Comparison of ENCODE assay signal across 7 cellular contexts in the genomic region with DNA sequence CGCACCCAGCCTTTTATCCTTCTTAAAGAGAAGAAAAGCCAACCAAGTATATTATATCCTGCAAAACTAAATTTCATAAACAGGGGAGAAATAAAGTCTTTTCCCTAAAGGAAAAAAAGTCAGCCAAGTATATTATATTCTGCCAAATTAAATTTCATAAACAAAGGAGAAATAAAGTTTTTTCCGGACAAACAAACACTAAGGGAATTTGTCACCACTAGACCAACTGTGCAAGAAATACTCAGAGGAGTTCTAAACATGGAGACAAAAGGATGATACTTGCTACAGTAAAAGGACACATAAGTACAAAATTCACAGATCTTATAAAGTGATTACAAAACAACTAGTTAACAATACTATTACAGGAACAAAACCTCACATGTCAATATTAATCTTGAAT.
"Had no signal": no experiment of that assay in that cellular context is flagged by ENCODE, and none has a peak within 500 bp of the region (broad histone marks: within the 10 kb centered on the region; RNA-seq: fewer than 3 reads in every experiment).

No MANE protein-coding gene starts in this region.

- H3K4me3 ChIP-seq: GM23338, K562 had no signal

- H3K4me1 Mint-ChIP-seq: GM23338, H9 had no signal

- H3K4me3 Mint-ChIP-seq: GM23338, H9, HFFc6 had no signal

- DNase-seq: H9, HCEC 1CT, HFFc6, IMR-90 had no signal

- H3K27ac Mint-ChIP-seq: GM23338, H9, HFFc6 had no signal

- H3K27ac ChIP-seq: HL-60 had no signal
